In the genomic region with DNA sequence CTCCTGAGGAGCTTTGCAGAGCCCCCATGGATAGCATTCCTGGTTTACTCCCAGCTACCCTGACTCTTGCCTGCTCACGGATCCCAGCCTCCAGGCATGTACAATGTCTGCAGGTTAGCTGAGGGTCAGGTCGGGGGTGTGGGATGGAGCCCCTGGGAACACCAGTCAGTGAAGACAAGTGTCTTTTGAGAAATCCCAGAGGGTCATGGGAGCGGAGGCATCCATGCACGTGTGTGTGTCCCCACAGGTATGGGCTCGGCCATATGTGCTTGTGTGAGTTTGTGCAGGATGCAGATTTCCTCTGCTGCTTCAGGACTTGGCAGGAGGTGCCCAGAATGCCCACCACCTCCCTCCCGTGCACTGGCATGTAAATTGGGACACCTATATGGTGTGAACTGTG, we compare ENCODE assay signal across 30 cellular contexts. TPM values are rescaled to one million over a fixed set of nuclear protein-coding genes. Genes with fewer than 3 reads are reported as not detected.
"Had no signal": no experiment of that assay in that cellular context is flagged by ENCODE, and none has a peak within 500 bp of the region (broad histone marks: within the 10 kb centered on the region; RNA-seq: fewer than 3 reads in every experiment).

No MANE protein-coding gene starts in this region.

- H3K4me3 Mint-ChIP-seq: activated CD4-positive, alpha-beta memory T cell treated with anti-CD3 and anti-CD28 coated beads for 36 hours; activated CD4-positive, alpha-beta T cell treated with anti-CD3 and anti-CD28 coated beads for 36 hours; activated CD4-positive, alpha-beta T cell treated with anti-CD3 and anti-CD28 coated beads, Interleukin-2, amount 10 ng/mL, durations not matched to agents 24 days and 14 days; activated naive CD4-positive, alpha-beta T cell treated with anti-CD3 and anti-CD28 coated beads, Interleukin-2, amount 10 ng/mL, durations not matched to agents 7 days and 5 days; activated naive CD8-positive, alpha-beta T cell treated with anti-CD3 and anti-CD28 coated beads, Interleukin-2, amount 10 ng/mL, durations not matched to agents 7 days and 5 days; activated T-cell treated with anti-CD3 and anti-CD28 coated beads, Interleukin-2, amount 50 U/mL, for 24 hours; activated T-cell treated with anti-CD3 and anti-CD28 coated beads, Interleukin-2, amount 50 U/mL, for 72 hours; central memory CD8-positive, alpha-beta T cell; effector memory CD8-positive, alpha-beta T cell had no signal

- H3K27me3 ChIP-seq: brain microvascular endothelial cell had no signal

- H3K4me1 Mint-ChIP-seq: activated CD4-positive, alpha-beta T cell treated with anti-CD3 and anti-CD28 coated beads for 36 hours; activated CD4-positive, alpha-beta T cell treated with anti-CD3 and anti-CD28 coated beads, Interleukin-2, amount 10 ng/mL, durations not matched to agents 24 days and 14 days; activated naive CD4-positive, alpha-beta T cell treated with anti-CD3 and anti-CD28 coated beads, Interleukin-2, amount 10 ng/mL, durations not matched to agents 7 days and 5 days; activated naive CD8-positive, alpha-beta T cell treated with anti-CD3 and anti-CD28 coated beads, Interleukin-2, amount 10 ng/mL, durations not matched to agents 7 days and 5 days; central memory CD8-positive, alpha-beta T cell had no signal

- ATAC-seq: activated CD4-positive, alpha-beta T cell treated with anti-CD3 and anti-CD28 coated beads for 36 hours; activated naive CD4-positive, alpha-beta T cell treated with anti-CD3 and anti-CD28 coated beads, Interleukin-2, amount 50 U/mL, for 72 hours; activated T-cell treated with anti-CD3 and anti-CD28 coated beads, Interleukin-2, amount 50 U/mL, for 72 hours; effector memory CD8-positive, alpha-beta T cell; foreskin keratinocyte; gastrocnemius medialis had no signal

- H3K27ac ChIP-seq: brain microvascular endothelial cell, esophagus muscularis mucosa, foreskin keratinocyte, gastrocnemius medialis had no signal

- H3K27ac Mint-ChIP-seq: activated CD4-positive, alpha-beta memory T cell treated with anti-CD3 and anti-CD28 coated beads for 36 hours; activated CD4-positive, alpha-beta T cell treated with anti-CD3 and anti-CD28 coated beads for 36 hours; activated CD4-positive, alpha-beta T cell treated with anti-CD3 and anti-CD28 coated beads, Interleukin-2, amount 10 ng/mL, durations not matched to agents 24 days and 14 days; activated naive CD4-positive, alpha-beta T cell treated with anti-CD3 and anti-CD28 coated beads, Interleukin-2, amount 10 ng/mL, durations not matched to agents 7 days and 5 days; activated naive CD4-positive, alpha-beta T cell treated with anti-CD3 and anti-CD28 coated beads, Interleukin-2, amount 50 U/mL, for 72 hours; activated naive CD8-positive, alpha-beta T cell treated with anti-CD3 and anti-CD28 coated beads, Interleukin-2, amount 10 ng/mL, durations not matched to agents 7 days and 5 days; activated T-cell treated with anti-CD3 and anti-CD28 coated beads, Interleukin-2, amount 50 U/mL, for 24 hours; activated T-cell treated with anti-CD3 and anti-CD28 coated beads, Interleukin-2, amount 50 U/mL, for 72 hours; effector memory CD8-positive, alpha-beta T cell had no signal

- H3K9me3 Mint-ChIP-seq: activated CD4-positive, alpha-beta memory T cell treated with anti-CD3 and anti-CD28 coated beads for 36 hours; activated CD4-positive, alpha-beta T cell treated with anti-CD3 and anti-CD28 coated beads, Interleukin-2, amount 10 ng/mL, durations not matched to agents 24 days and 14 days; activated naive CD4-positive, alpha-beta T cell treated with anti-CD3 and anti-CD28 coated beads, Interleukin-2, amount 10 ng/mL, durations not matched to agents 7 days and 5 days; activated naive CD4-positive, alpha-beta T cell treated with anti-CD3 and anti-CD28 coated beads, Interleukin-2, amount 50 U/mL, for 72 hours; activated naive CD8-positive, alpha-beta T cell treated with anti-CD3 and anti-CD28 coated beads, Interleukin-2, amount 10 ng/mL, durations not matched to agents 7 days and 5 days; activated T-cell treated with anti-CD3 and anti-CD28 coated beads, Interleukin-2, amount 50 U/mL, for 24 hours; activated T-cell treated with anti-CD3 and anti-CD28 coated beads, Interleukin-2, amount 50 U/mL, for 72 hours; central memory CD8-positive, alpha-beta T cell had no signal

- H3K4me3 ChIP-seq: esophagus muscularis mucosa, gastrocnemius medialis had no signal

- H3K36me3 Mint-ChIP-seq: activated CD4-positive, alpha-beta memory T cell treated with anti-CD3 and anti-CD28 coated beads for 36 hours; activated naive CD4-positive, alpha-beta T cell treated with anti-CD3 and anti-CD28 coated beads, Interleukin-2, amount 10 ng/mL, durations not matched to agents 7 days and 5 days; activated naive CD4-positive, alpha-beta T cell treated with anti-CD3 and anti-CD28 coated beads, Interleukin-2, amount 50 U/mL, for 72 hours; activated naive CD8-positive, alpha-beta T cell treated with anti-CD3 and anti-CD28 coated beads, Interleukin-2, amount 10 ng/mL, durations not matched to agents 7 days and 5 days had no signal

- H3K4me1 ChIP-seq: esophagus muscularis mucosa, foreskin keratinocyte, gastrocnemius medialis had no signal

- H3K36me3 ChIP-seq: brain microvascular endothelial cell, esophagus muscularis mucosa, gastrocnemius medialis had no signal

- H3K9me3 ChIP-seq: gastrocnemius medialis had no signal

- DNase-seq: activated CD4-positive, alpha-beta memory T cell treated with anti-CD3 and anti-CD28 coated beads for 36 hours; activated CD4-positive, alpha-beta T cell treated with anti-CD3 and anti-CD28 coated beads for 36 hours; activated CD4-positive, alpha-beta T cell treated with anti-CD3 and anti-CD28 coated beads, Interleukin-2, amount 10 ng/mL, durations not matched to agents 24 days and 14 days; activated CD4-positive, CD25-positive, alpha-beta regulatory T cell; activated CD4-positive, CD25-positive, alpha-beta regulatory T cell treated with anti-CD3 and anti-CD28 coated beads, Interleukin-2, amount 50 U/mL, for 72 hours; activated CD8-positive, alpha-beta memory T cell treated with anti-CD3 and anti-CD28 coated beads, Interleukin-2, amount 50 U/mL, for 48 hours; activated gamma-delta T cell; activated naive CD4-positive, alpha-beta T cell; activated naive CD4-positive, alpha-beta T cell treated with anti-CD3 and anti-CD28 coated beads, Interleukin-2, amount 10 ng/mL, durations not matched to agents 7 days and 5 days; activated naive CD8-positive, alpha-beta T cell treated with anti-CD3 and anti-CD28 coated beads, Interleukin-2, amount 10 ng/mL, durations not matched to agents 7 days and 5 days; activated T-cell treated with anti-CD3 and anti-CD28 coated beads for 4 hours; activated T-cell treated with anti-CD3 and anti-CD28 coated beads, Interleukin-2, amount 50 U/mL, for 24 hours; activated T-cell treated with anti-CD3 and anti-CD28 coated beads, Interleukin-2, amount 50 U/mL, for 72 hours; brain microvascular endothelial cell; cortex of kidney; dermis blood vessel endothelial cell; effector CD4-positive, alpha-beta T cell; effector memory CD8-positive, alpha-beta T cell; erythroblast; foreskin keratinocyte; gastrocnemius medialis; glutamatergic neuron; T-helper 2 cell had no signal

RNA-seq across cellular contexts. Expression of a gene that starts 28.3 kb away (rescaled TPM):
- total RNA-seq: activated CD4-positive, alpha-beta memory T cell treated with anti-CD3 and anti-CD28 coated beads for 36 hours; activated CD4-positive, alpha-beta T cell treated with anti-CD3 and anti-CD28 coated beads for 36 hours; activated CD4-positive, alpha-beta T cell treated with anti-CD3 and anti-CD28 coated beads, Interleukin-2, amount 10 ng/mL, durations not matched to agents 24 days and 14 days; activated naive CD4-positive, alpha-beta T cell treated with anti-CD3 and anti-CD28 coated beads, Interleukin-2, amount 50 U/mL, for 72 hours; activated naive CD8-positive, alpha-beta T cell treated with anti-CD3 and anti-CD28 coated beads, Interleukin-2, amount 10 ng/mL, durations not matched to agents 7 days and 5 days; activated T-cell treated with anti-CD3 and anti-CD28 coated beads, Interleukin-2, amount 50 U/mL, for 72 hours; astrocyte; bronchial epithelial cell; cardiac septum; dermis blood vessel endothelial cell; foreskin keratinocyte; T-helper 1 cell treated with Interleukin-12 subunit alpha and Interleukin-12 subunit beta and Interleukin-4 antibody, amounts not matched to agents 30 ng/mL and 1 ng/mL, for 36 hours had no signal
- polyA plus RNA-seq: foreskin keratinocyte had no signal
